13 cellular contexts compared by ENCODE assay signal in genomic region chrX:154010330-154011087, GRCh38. TPM values are rescaled to one million over a fixed set of nuclear protein-coding genes. Genes with fewer than 3 reads are reported as not detected.
DNase-seq lines count a peak whose midpoint lies in the region; ATAC-seq and TF ChIP-seq lines count a peak whose summit lies in the region.
"Had no signal": no experiment of that assay in that cellular context is flagged by ENCODE, and none has a peak within 500 bp of the region (broad histone marks: within the 10 kb centered on the region; RNA-seq: fewer than 3 reads in every experiment).

No MANE protein-coding gene starts in this region.

- H3K27me3 ChIP-seq in left lung, result peaks cover 0 to 7% of the 10 kb centered on the region in 2 donors
- no peaks in the 10 kb centered on the region for H3K27me3 ChIP-seq in testis
- H3K27me3 ChIP-seq: brain microvascular endothelial cell had no signal

- POLR2A ChIA-PET in WTC11 (lab: Charles Lee), result no interaction called here

- TF ChIP-seq POLR2A in testis (IDR thresholded peaks at IDR 0.05), result no peak

- H3K27ac Mint-ChIP-seq in WTC11, result peak overlapping the region; percentile 45; the same call in 1 of the 2 replicates
- H3K27ac Mint-ChIP-seq: CD4-positive, alpha-beta T cell had no signal

- peak overlapping the region; percentile 39 to 60 for H3K27ac ChIP-seq in left lung
- peak overlapping the region in 1 of 2 donors; percentile 24 for H3K27ac ChIP-seq in testis
- H3K27ac ChIP-seq: brain microvascular endothelial cell had no signal

- peak; percentile 54 for DNase-seq in HuH-7 (ENCODE audit: low spot score)
- no peak for DNase-seq in WTC11 (ENCODE audit: low spot score)
- DNase-seq in left lung, result peak; percentile 36 to 53
- peak; percentile 58 for DNase-seq in testis
- no peak for DNase-seq in kidney glomerular epithelial cell (lab: John Stamatoyannopoulos, UW)
- DNase-seq in NCI-H2081 treated with DMSO at 0.1 percent for 48 hours (lab: John Stamatoyannopoulos, UW), result no peak
- DNase-seq: activated gamma-delta T cell treated with Interleukin-2 at 50 U/mL for 16 hours; brain microvascular endothelial cell; CD4-positive, alpha-beta T cell; effector memory CD4-positive, alpha-beta T cell; NCI-H2171; SK-N-SH had no signal

- peaks cover 7% of the 10 kb centered on the region for H3K4me1 Mint-ChIP-seq in WTC11

- CTCF ChIA-PET in WTC11 (lab: Charles Lee), result no interaction called here

- peaks cover 0 to 41% of the 10 kb centered on the region in 2 donors for H3K4me1 ChIP-seq in left lung
- H3K4me1 ChIP-seq in testis, result peaks cover 14% of the 10 kb centered on the region

- no peak overlapping the region for H3K4me3 Mint-ChIP-seq in WTC11
- H3K4me3 Mint-ChIP-seq: CD4-positive, alpha-beta T cell had no signal

- TF ChIP-seq CTCF in WTC11 (IDR thresholded peaks at IDR 0.05), result no peak
- TF ChIP-seq CTCF in left lung (IDR thresholded peaks at IDR 0.05), result no peak
- no peak for TF ChIP-seq CTCF in testis (IDR thresholded peaks at IDR 0.05)

- H3K9me3 ChIP-seq in left lung (no peaks in the 10 kb centered on the region), testis (no peaks in the 10 kb centered on the region)
- H3K9me3 ChIP-seq: SK-N-SH had no signal

- H3K4me3 ChIP-seq in left lung (no peak overlapping the region), testis (no peak overlapping the region)

- no peaks in the 10 kb centered on the region for H3K27me3 Mint-ChIP-seq in WTC11 (ENCODE audit: low read depth)
- H3K27me3 Mint-ChIP-seq: CD4-positive, alpha-beta T cell had no signal

- ATAC-seq in WTC11, result no peak
- ATAC-seq in left lung, result peak; percentile 68
- ATAC-seq in GM18858 (IDR thresholded peaks at IDR 0.05; ENCODE audit: unreplicated experiment), result no peak

- no peaks in the 10 kb centered on the region for H3K36me3 Mint-ChIP-seq in WTC11

- WGBS in testis, 2 donors, result 64 to 70% methylated on average over 10 to 18 of the region's 18 CpGs

- intact Hi-C loops in left lung (cut with DNase I) (no loop called here), testis (cut with DNase I; ENCODE audit: low total_unique reads) (no loop called here)

- H3K36me3 ChIP-seq in left lung (peaks cover 0 to 46% of the 10 kb centered on the region in 2 donors), testis (ENCODE audit: low read depth, missing control alignments) (no peaks in the 10 kb centered on the region)

- H3K9me3 Mint-ChIP-seq in WTC11, result no peaks in the 10 kb centered on the region
- H3K9me3 Mint-ChIP-seq: CD4-positive, alpha-beta T cell had no signal

TF ChIP-seq in WTC11, 78 proteins besides CTCF, POLR2A, EP300 and RAD21:
- TF ChIP-seq HMGXB4 (CRISPR knock-in tag; IDR thresholded peaks at IDR 0.05) (no peak), ESRRA (CRISPR knock-in tag; IDR thresholded peaks at IDR 0.05; ENCODE audit: borderline replicate concordance) (no peak), ETV6 (CRISPR knock-in tag; IDR thresholded peaks at IDR 0.05) (no peak), SOX15 (CRISPR knock-in tag; IDR thresholded peaks at IDR 0.05) (no peak), ZBTB21 (CRISPR knock-in tag; IDR thresholded peaks at IDR 0.05; ENCODE audit: borderline replicate concordance) (no peak), ZNF396 (CRISPR knock-in tag; IDR thresholded peaks at IDR 0.05; ENCODE audit: borderline replicate concordance) (no peak), ATF2 (CRISPR knock-in tag; IDR thresholded peaks at IDR 0.05; ENCODE audit: borderline replicate concordance, low read depth) (no peak), AFF4 (CRISPR knock-in tag; IDR thresholded peaks at IDR 0.05; ENCODE audit: borderline replicate concordance) (no peak), MXD4 (CRISPR knock-in tag; IDR thresholded peaks at IDR 0.05; ENCODE audit: borderline replicate concordance) (no peak), ZMAT4 (CRISPR knock-in tag; IDR thresholded peaks at IDR 0.05) (no peak), OVOL2 (CRISPR knock-in tag; IDR thresholded peaks at IDR 0.05; ENCODE audit: borderline replicate concordance) (no peak), SP1 (CRISPR knock-in tag; conservative IDR thresholded peaks at IDR 0.05) (no peak), SMAD4 (CRISPR knock-in tag; IDR thresholded peaks at IDR 0.05) (no peak), FOXJ3 (CRISPR knock-in tag; IDR thresholded peaks at IDR 0.05; ENCODE audit: borderline replicate concordance) (no peak)
TF ChIP-seq in WTC11: peak in this region for 0.

RNA-seq across cellular contexts. Expression of gene IRAK1, which starts 9.2 kb away (rescaled TPM):
- total RNA-seq in WTC11 (2021) (32.1 to 48.0 TPM (median 45.2 TPM) in 3 replicates), left lung (100 to 1,000 TPM in 1 of 2 donors, 10 to 100 TPM in 1; 92.1 to 172 TPM), testis (10 to 100 TPM; 77.6 to 90.8 TPM)
- polyA plus RNA-seq in testis (ENCODE audit: insufficient read depth, low read depth, low replicate concordance), result 48.6 TPM

RNA-seq across cellular contexts. Expression of gene TMEM187, which starts 38.0 kb away (rescaled TPM):
- 8.4 to 12.3 TPM (median 10.1 TPM) in 3 replicates for total RNA-seq in WTC11 (2021)
- total RNA-seq in left lung, result 10 to 100 TPM in 1 of 2 donors, 1 to 10 TPM in 1; 8.8 to 13.5 TPM
- total RNA-seq in testis, result 10 to 100 TPM; 13.1 to 15.7 TPM
- 6.1 TPM for polyA plus RNA-seq in testis (ENCODE audit: insufficient read depth, low read depth, low replicate concordance)

RNA-seq across cellular contexts. Expression of gene HCFC1, which starts 38.9 kb away (rescaled TPM):
- total RNA-seq in WTC11 (2021) (121 to 130 TPM (median 125 TPM) in 3 replicates), left lung (10 to 100 TPM; 46.6 to 58.1 TPM), testis (100 to 1,000 TPM; 102 to 115 TPM)
- 32.3 TPM for polyA plus RNA-seq in testis (ENCODE audit: insufficient read depth, low read depth, low replicate concordance)

Comparison
In these comparisons a context has a peak if more than half of its experiments do, and no peak if none do; other contexts are left out.
1. DNase-seq: peak in HuH-7 (single experiment), left lung (2 of 2) and testis (single experiment); none in WTC11 (single experiment), kidney glomerular epithelial cell (single experiment) and NCI-H2081 treated with DMSO at 0.1 percent for 48 hours (single experiment).